In genomic region chr3:33317963-33318708, GRCh38 we compare ENCODE assay signal across 1 cellular context.
TF ChIP-seq lines count a peak whose summit lies in the region.

No MANE protein-coding gene starts in this region.

TF ChIP-seq in SK-N-SH, 30 proteins besides CTCF, POLR2A, EP300 and RAD21 (continued from another document):
- no peak for TF ChIP-seq TEAD4 (IDR thresholded peaks at IDR 0.05; ENCODE audit: borderline replicate concordance, insufficient read depth)
- TF ChIP-seq NFIC (IDR thresholded peaks at IDR 0.05; ENCODE audit: borderline replicate concordance): peak; percentile 28; the same call in 1 of the 2 replicates
- peak; percentile 62 for TF ChIP-seq JUND (IDR thresholded peaks at IDR 0.05)
- no peak for TF ChIP-seq EZH2phosphoT487 (IDR thresholded peaks at IDR 0.05; ENCODE audit: borderline replicate concordance, low read depth)
- TF ChIP-seq POLR2AphosphoS5 (IDR thresholded peaks at IDR 0.05; ENCODE audit: low read depth, low read length): no peak
- TF ChIP-seq NRF1 (IDR thresholded peaks at IDR 0.05; ENCODE audit: low read depth, low read length): no peak
- TF ChIP-seq PBX3 (IDR thresholded peaks at IDR 0.05): peak; percentile 80
- TF ChIP-seq SIN3A (IDR thresholded peaks at IDR 0.05; ENCODE audit: borderline replicate concordance, low read depth, low read length): no peak
- no peak for TF ChIP-seq ZBTB33 (IDR thresholded peaks at IDR 0.05; ENCODE audit: borderline replicate concordance, low read depth)
- TF ChIP-seq IRF3 (IDR thresholded peaks at IDR 0.05; ENCODE audit: low read depth, low read length): no peak
- no peak for TF ChIP-seq FOXJ3 (CRISPR knock-in tag; IDR thresholded peaks at IDR 0.05)
- no peak for TF ChIP-seq FOSL2 (IDR thresholded peaks at IDR 0.05; ENCODE audit: borderline replicate concordance, low read depth)
- no peak for TF ChIP-seq SMC3 (IDR thresholded peaks at IDR 0.05; ENCODE audit: low read depth, low read length)
